In genomic region chr21:46643379-46644177, GRCh38 we compare ENCODE assay signal across 15 cellular contexts. TPM values are rescaled to one million over a fixed set of nuclear protein-coding genes. Genes with fewer than 3 reads are reported as not detected.
DNase-seq lines count a peak whose midpoint lies in the region; ATAC-seq and TF ChIP-seq lines count a peak whose summit lies in the region.
"Had no signal": no experiment of that assay in that cellular context is flagged by ENCODE, and none has a peak within 500 bp of the region (broad histone marks: within the 10 kb centered on the region; RNA-seq: fewer than 3 reads in every experiment).

No MANE protein-coding gene starts in this region.

- H3K4me1 Mint-ChIP-seq in stimulated activated naive CD8-positive, alpha-beta T cell treated with anti-CD3 and anti-CD28 coated beads, Interleukin-15, Interleukin-2, amounts not matched to agents 100 ng/mL and 50 ng/mL, for 24 hours (ENCODE audit: low read depth): peaks cover 45% of the 10 kb centered on the region
- H3K4me1 Mint-ChIP-seq in immature natural killer cell: peaks cover 55 to 87% of the 10 kb centered on the region in 2 donors
- H3K4me1 Mint-ChIP-seq in CD14-positive monocyte: peaks cover 14% of the 10 kb centered on the region

- no peak overlapping the region for H3K4me3 Mint-ChIP-seq in stimulated activated naive CD8-positive, alpha-beta T cell treated with anti-CD3 and anti-CD28 coated beads, Interleukin-15, Interleukin-2, amounts not matched to agents 100 ng/mL and 50 ng/mL, for 24 hours
- peak overlapping the region in 1 of 5 donors; percentile 46 for H3K4me3 Mint-ChIP-seq in immature natural killer cell
- H3K4me3 Mint-ChIP-seq in CD14-positive monocyte: no peak overlapping the region
- H3K4me3 Mint-ChIP-seq: B cell had no signal

- no peaks in the 10 kb centered on the region for H3K27me3 Mint-ChIP-seq in stimulated activated naive CD8-positive, alpha-beta T cell treated with anti-CD3 and anti-CD28 coated beads, Interleukin-15, Interleukin-2, amounts not matched to agents 100 ng/mL and 50 ng/mL, for 24 hours
- H3K27me3 Mint-ChIP-seq in immature natural killer cell (ENCODE audit: low read depth in 3 of 3): peaks cover 0 to 10% (median 4%) of the 10 kb centered on the region in 3 donors
- H3K27me3 Mint-ChIP-seq in CD14-positive monocyte (ENCODE audit: low read depth in 3 of 3): peaks cover 0 to 1% (median 0%) of the 10 kb centered on the region in 3 donors
- H3K27me3 Mint-ChIP-seq: B cell; CD4-positive, CD25-positive, alpha-beta regulatory T cell had no signal

- H3K27ac Mint-ChIP-seq in stimulated activated naive CD8-positive, alpha-beta T cell treated with anti-CD3 and anti-CD28 coated beads, Interleukin-15, Interleukin-2, amounts not matched to agents 100 ng/mL and 50 ng/mL, for 24 hours: peak overlapping the region; percentile 52
- peak overlapping the region; percentile 69 to 91 (median 76) for H3K27ac Mint-ChIP-seq in immature natural killer cell
- H3K27ac Mint-ChIP-seq in CD14-positive monocyte: peak overlapping the region in 2 of 7 donors; percentile 3 to 31
- H3K27ac Mint-ChIP-seq: B cell; CD4-positive, CD25-positive, alpha-beta regulatory T cell had no signal

- intact Hi-C loops in posterior vena cava (cut with DNase I): no loop called here
- intact Hi-C loops in CD14-positive monocyte (cut with micrococcal nuclease): no loop called here

- no peaks in the 10 kb centered on the region for H3K9me3 Mint-ChIP-seq in stimulated activated naive CD8-positive, alpha-beta T cell treated with anti-CD3 and anti-CD28 coated beads, Interleukin-15, Interleukin-2, amounts not matched to agents 100 ng/mL and 50 ng/mL, for 24 hours
- no peaks in the 10 kb centered on the region for H3K9me3 Mint-ChIP-seq in immature natural killer cell
- peaks cover 0 to 2% (median 0%) of the 10 kb centered on the region in 7 donors for H3K9me3 Mint-ChIP-seq in CD14-positive monocyte
- H3K9me3 Mint-ChIP-seq: CD4-positive, CD25-positive, alpha-beta regulatory T cell had no signal

- peaks cover 75% of the 10 kb centered on the region for H3K36me3 Mint-ChIP-seq in stimulated activated naive CD8-positive, alpha-beta T cell treated with anti-CD3 and anti-CD28 coated beads, Interleukin-15, Interleukin-2, amounts not matched to agents 100 ng/mL and 50 ng/mL, for 24 hours (ENCODE audit: low read depth)
- H3K36me3 Mint-ChIP-seq in immature natural killer cell (peaks cover 46 to 72% (median 47%) of the 10 kb centered on the region in 3 donors), CD14-positive monocyte (peaks cover 75 to 86% of the 10 kb centered on the region in 2 donors)

- no peak for DNase-seq in stimulated activated naive CD8-positive, alpha-beta T cell treated with anti-CD3 and anti-CD28 coated beads, Interleukin-15, Interleukin-2, amounts not matched to agents 100 U/mL and 50 U/mL, for 24 hours
- DNase-seq in immature natural killer cell: no peak
- peak; percentile 34 for DNase-seq in posterior vena cava (ENCODE audit: low spot score)
- no peak for DNase-seq in CD14-positive monocyte (ENCODE audit: low spot score)
- no peak for DNase-seq in kidney tubule cell (ENCODE audit: low spot score)
- DNase-seq: Caco-2; CD4-positive, CD25-positive, alpha-beta regulatory T cell; GM23248; HCEC 1CT had no signal

- no peak for ATAC-seq in stimulated activated naive CD8-positive, alpha-beta T cell treated with anti-CD3 and anti-CD28 coated beads, Interleukin-15, Interleukin-2, amounts not matched to agents 100 U/mL and 50 U/mL, for 24 hours
- no peak for ATAC-seq in HG03432 (IDR thresholded peaks at IDR 0.05; ENCODE audit: unreplicated experiment)

- TF ChIP-seq CTCF in CD14-positive monocyte (IDR thresholded peaks at IDR 0.05): no peak

RNA-seq across cellular contexts. Expression of gene PRMT2, which starts 8.1 kb away (rescaled TPM):
- 100 to 1,000 TPM; 386 to 451 (median 444) TPM for polyA plus RNA-seq in immature natural killer cell
- 10 to 100 TPM; 91.3 to 93.0 TPM for total RNA-seq in posterior vena cava
- 10 to 100 TPM; 71.5 to 77.2 TPM for polyA plus RNA-seq in CD14-positive monocyte

RNA-seq across cellular contexts. Expression of gene S100B, which starts 38.7 kb away (rescaled TPM):
- polyA plus RNA-seq in immature natural killer cell (100 to 1,000 TPM in 1 of 3 donors, 10 to 100 TPM in 2; 12.6 to 138 (median 67.6) TPM), CD14-positive monocyte (1 to 10 TPM in 1 of 2 donors, under 1 TPM in 1; 0.67 to 1.4 TPM)
- total RNA-seq in posterior vena cava: 1 to 10 TPM; 2.0 to 4.2 TPM
- total RNA-seq: A172; B cell; Caco-2; CD4-positive, CD25-positive, alpha-beta regulatory T cell; GM23248; H4; HT1080 had no signal
- polyA plus RNA-seq: GM23248 had no signal

Comparison
In these comparisons a context has a peak if more than half of its experiments do, and no peak if none do; other contexts are left out.
1. RNA of gene PRMT2, which starts 8.1 kb away (polyA plus RNA-seq): 386 to 451 TPM in immature natural killer cell; 71.5 to 77.2 TPM in CD14-positive monocyte; every median in the first group is over 4 times any median in the second.
2. RNA of gene S100B, which starts 38.7 kb away (polyA plus RNA-seq): 12.6 to 138 TPM in immature natural killer cell; 0.67 to 1.4 TPM in CD14-positive monocyte; every median in the first group is over 4 times any median in the second.